In the genomic region with DNA sequence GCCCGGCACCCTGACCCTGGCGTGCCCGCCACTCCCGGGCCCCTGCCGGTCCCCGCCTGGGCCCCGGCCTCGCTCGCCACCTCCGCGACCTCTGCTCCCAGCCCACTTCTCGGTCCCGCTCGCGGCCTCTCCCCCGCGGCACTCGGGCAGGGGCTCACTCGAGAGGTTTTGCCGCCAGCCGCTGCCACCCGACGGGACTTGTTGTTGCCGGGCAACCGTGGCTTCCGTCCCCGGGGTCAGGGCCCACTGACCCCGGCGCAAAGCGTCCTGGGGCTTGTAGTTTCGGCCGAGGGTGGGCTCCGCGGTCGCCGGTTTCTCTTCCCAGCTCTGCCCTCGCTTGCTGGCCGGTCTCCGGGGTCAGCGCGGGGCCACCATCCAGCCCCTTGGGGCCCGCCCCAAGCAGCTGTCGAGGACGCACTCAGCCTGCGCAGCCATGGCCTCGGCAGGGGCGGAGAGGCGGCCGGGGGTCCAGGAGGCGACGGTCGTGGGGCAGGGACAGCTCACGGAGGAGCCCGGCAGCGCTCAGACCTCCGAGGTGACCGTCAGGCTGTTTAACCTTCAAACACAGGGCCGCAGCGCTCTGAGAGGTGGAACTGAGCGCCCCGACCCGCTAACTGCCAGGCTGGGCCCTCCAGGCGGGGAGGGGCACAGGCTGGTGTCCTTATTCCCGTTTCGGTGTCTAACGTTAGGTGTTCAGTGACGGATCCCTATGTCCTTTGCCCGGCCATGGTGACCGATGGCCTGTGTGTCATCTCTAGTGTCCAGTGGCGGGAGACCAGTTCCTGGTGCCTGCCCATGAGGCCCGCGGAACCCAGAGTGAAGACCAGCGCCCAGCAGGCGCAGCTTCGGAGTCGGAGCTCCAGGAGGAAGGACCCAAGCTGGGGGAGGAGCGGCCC, we compare ENCODE assay signal across 1 cellular context.
A peak's percentile ranks its signal among the peaks of the same experiment; 100 is the strongest.
TF ChIP-seq lines count a peak whose summit lies in the region.

A gene with protein sequence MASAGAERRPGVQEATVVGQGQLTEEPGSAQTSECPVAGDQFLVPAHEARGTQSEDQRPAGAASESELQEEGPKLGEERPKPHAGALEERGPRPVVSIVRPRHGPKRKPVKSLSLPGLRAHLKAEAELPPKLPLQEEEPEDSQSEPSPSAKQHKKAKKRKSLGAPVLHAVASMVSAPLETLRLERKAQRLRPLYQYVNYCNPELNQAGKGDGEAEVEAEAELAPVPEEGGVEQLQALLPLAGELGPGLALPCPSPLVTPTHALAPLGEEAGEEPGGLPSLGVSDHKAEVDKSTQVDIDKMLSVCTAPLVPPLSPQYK (plus strand): TSS at position 277 of the 896 bp plus-strand sequence. CDS start 157 bp downstream, at position 434.
A gene with protein sequence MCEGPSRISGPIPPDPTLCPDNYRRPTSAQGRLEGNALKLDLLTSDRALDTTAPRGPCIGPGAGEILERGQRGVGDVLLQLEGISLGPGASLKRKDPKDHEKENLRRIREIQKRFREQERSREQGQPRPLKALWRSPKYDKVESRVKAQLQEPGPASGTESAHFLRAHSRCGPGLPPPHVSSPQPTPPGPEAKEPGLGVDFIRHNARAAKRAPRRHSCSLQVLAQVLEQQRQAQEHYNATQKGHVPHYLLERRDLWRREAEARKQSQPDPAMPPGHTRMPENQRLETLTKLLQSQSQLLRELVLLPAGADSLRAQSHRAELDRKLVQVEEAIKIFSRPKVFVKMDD (minus strand): TSS at position 213 of the 896 bp plus-strand sequence. CDS start 308 bp downstream, outside the sequence.

TF ChIP-seq in WTC11, 78 proteins besides CTCF, POLR2A, EP300 and RAD21 (continued from another document):
- TF ChIP-seq, protein P1, sequence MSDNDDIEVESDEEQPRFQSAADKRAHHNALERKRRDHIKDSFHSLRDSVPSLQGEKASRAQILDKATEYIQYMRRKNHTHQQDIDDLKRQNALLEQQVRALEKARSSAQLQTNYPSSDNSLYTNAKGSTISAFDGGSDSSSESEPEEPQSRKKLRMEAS (CRISPR knock-in tag; IDR thresholded peaks at IDR 0.05) = 0 out of 2 replicates have a peak, but pooled peaks have one; percentile 15
- peak; percentile 23; the same call in 1 of the 2 replicates for TF ChIP-seq GABPB1 (CRISPR knock-in tag; IDR thresholded peaks at IDR 0.05)
